Comparison of ENCODE assay signal across 10 cellular contexts in the genomic region with DNA sequence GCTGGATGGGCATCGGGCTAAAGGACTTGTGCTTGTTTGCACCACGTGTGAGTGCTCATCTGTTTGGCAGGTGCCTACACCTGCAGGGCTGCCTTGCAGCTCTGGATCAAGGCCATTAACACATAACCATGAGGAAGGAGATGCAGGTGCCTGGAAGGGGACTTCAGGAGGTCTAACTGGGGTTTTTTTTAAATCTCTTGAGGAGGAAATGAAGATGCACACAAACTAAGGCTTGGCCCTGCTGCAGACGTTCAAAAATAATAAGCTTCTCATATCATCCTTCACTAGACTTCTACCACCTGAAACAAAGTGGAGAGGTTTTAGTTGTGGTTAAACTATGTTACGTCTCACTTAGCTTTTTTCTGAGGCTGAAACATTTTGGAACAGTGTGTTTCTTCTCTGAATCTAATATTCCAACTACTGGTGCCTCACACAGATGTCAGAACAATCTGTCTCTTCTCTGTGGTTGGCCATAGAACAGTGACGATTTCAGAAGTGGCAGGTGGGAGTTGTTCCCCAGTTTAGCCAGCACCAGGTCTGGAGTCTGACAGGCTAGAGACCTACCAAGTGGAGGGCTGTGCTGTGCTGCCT. TPM values are rescaled to one million over a fixed set of nuclear protein-coding genes. Genes with fewer than 3 reads are reported as not detected.
A peak's percentile ranks its signal among the peaks of the same experiment; 100 is the strongest.
DNase-seq lines count a peak whose midpoint lies in the region; ATAC-seq lines count a peak whose summit lies in the region.
"Had no signal": no experiment of that assay in that cellular context is flagged by ENCODE, and none has a peak within 500 bp of the region (broad histone marks: within the 10 kb centered on the region; RNA-seq: fewer than 3 reads in every experiment).

No MANE protein-coding gene starts in this region.

- peaks cover 19% of the 10 kb centered on the region for H3K36me3 Mint-ChIP-seq in memory B cell
- H3K36me3 Mint-ChIP-seq in stimulated activated effector memory CD8-positive, alpha-beta T cell treated with anti-CD3 and anti-CD28 coated beads, Interleukin-12 subunit alpha, Interleukin-12 subunit beta, amount 100 ng/mL, for 72 hours: peaks cover 80% of the 10 kb centered on the region
- H3K36me3 Mint-ChIP-seq in natural killer cell treated with Interleukin-12 subunit alpha and Interleukin-12 subunit beta and Interleukin-15 and Interleukin-18, amount 100 ng/mL, for 72 hours: peaks cover 5% of the 10 kb centered on the region

- no peaks in the 10 kb centered on the region for H3K27me3 Mint-ChIP-seq in memory B cell
- H3K27me3 Mint-ChIP-seq in natural killer cell treated with Interleukin-12 subunit alpha and Interleukin-12 subunit beta and Interleukin-15 and Interleukin-18, amount 100 ng/mL, for 72 hours: no peaks in the 10 kb centered on the region

- DNase-seq in NCI-H2081 (lab: John Stamatoyannopoulos, UW): peak; percentile 24 to 76
- DNase-seq in NCI-H2081 treated with DMSO at 0.1 percent for 48 hours (lab: John Stamatoyannopoulos, UW): no peak
- DNase-seq in memory B cell (ENCODE audit: low spot score in 2 of 2): peak; percentile 35 to 42
- DNase-seq in stimulated activated effector memory CD8-positive, alpha-beta T cell treated with anti-CD3 and anti-CD28 coated beads, Interleukin-12 subunit alpha, Interleukin-12 subunit beta, amount 100 ng/mL, for 72 hours (ENCODE audit: low spot score in 2 of 2): no peak
- DNase-seq in iPS-NIHi11 (ENCODE audit: low spot score): no peak
- DNase-seq in natural killer cell treated with Interleukin-12 subunit alpha and Interleukin-12 subunit beta and Interleukin-15 and Interleukin-18, amount 100 ng/mL, for 72 hours (ENCODE audit: low spot score): no peak
- DNase-seq: glutamatergic neuron, nephron progenitor cell had no signal

- H3K4me1 Mint-ChIP-seq in memory B cell: peaks cover 35% of the 10 kb centered on the region
- peaks cover 35% of the 10 kb centered on the region for H3K4me1 Mint-ChIP-seq in stimulated activated effector memory CD8-positive, alpha-beta T cell treated with anti-CD3 and anti-CD28 coated beads, Interleukin-12 subunit alpha, Interleukin-12 subunit beta, amount 100 ng/mL, for 72 hours
- H3K4me1 Mint-ChIP-seq in natural killer cell treated with Interleukin-12 subunit alpha and Interleukin-12 subunit beta and Interleukin-15 and Interleukin-18, amount 100 ng/mL, for 72 hours (ENCODE audit: low read depth in 2 of 2): peaks cover 22 to 23% of the 10 kb centered on the region in 2 donors

- peak overlapping the region; percentile 97 for H3K27ac Mint-ChIP-seq in memory B cell
- no peak overlapping the region for H3K27ac Mint-ChIP-seq in stimulated activated effector memory CD8-positive, alpha-beta T cell treated with anti-CD3 and anti-CD28 coated beads, Interleukin-12 subunit alpha, Interleukin-12 subunit beta, amount 100 ng/mL, for 72 hours
- H3K27ac Mint-ChIP-seq in natural killer cell treated with Interleukin-12 subunit alpha and Interleukin-12 subunit beta and Interleukin-15 and Interleukin-18, amount 100 ng/mL, for 72 hours: no peak overlapping the region

- ATAC-seq in GM21576 (IDR thresholded peaks at IDR 0.05; ENCODE audit: unreplicated experiment) (peak; percentile 49), HG03521 (IDR thresholded peaks at IDR 0.05; ENCODE audit: unreplicated experiment) (peak; percentile 56), memory B cell (ENCODE audit: low read depth) (peak; percentile 65)
- ATAC-seq in stimulated activated effector memory CD8-positive, alpha-beta T cell treated with anti-CD3 and anti-CD28 coated beads, Interleukin-12 subunit alpha, Interleukin-12 subunit beta, amount 100 ng/mL, for 72 hours: no peak
- no peak for ATAC-seq in natural killer cell treated with Interleukin-12 subunit alpha and Interleukin-12 subunit beta and Interleukin-15 and Interleukin-18, amount 100 ng/mL, for 72 hours

- H3K4me3 Mint-ChIP-seq in memory B cell: peak overlapping the region; percentile 33
- H3K4me3 Mint-ChIP-seq in stimulated activated effector memory CD8-positive, alpha-beta T cell treated with anti-CD3 and anti-CD28 coated beads, Interleukin-12 subunit alpha, Interleukin-12 subunit beta, amount 100 ng/mL, for 72 hours: no peak overlapping the region
- H3K4me3 Mint-ChIP-seq in natural killer cell treated with Interleukin-12 subunit alpha and Interleukin-12 subunit beta and Interleukin-15 and Interleukin-18, amount 100 ng/mL, for 72 hours: no peak overlapping the region
- H3K4me3 Mint-ChIP-seq: nephron progenitor cell had no signal

- H3K9me3 Mint-ChIP-seq in memory B cell: no peaks in the 10 kb centered on the region
- H3K9me3 Mint-ChIP-seq in stimulated activated effector memory CD8-positive, alpha-beta T cell treated with anti-CD3 and anti-CD28 coated beads, Interleukin-12 subunit alpha, Interleukin-12 subunit beta, amount 100 ng/mL, for 72 hours: no peaks in the 10 kb centered on the region
- no peaks in the 10 kb centered on the region for H3K9me3 Mint-ChIP-seq in natural killer cell treated with Interleukin-12 subunit alpha and Interleukin-12 subunit beta and Interleukin-15 and Interleukin-18, amount 100 ng/mL, for 72 hours
- H3K9me3 Mint-ChIP-seq: nephron progenitor cell had no signal

RNA-seq across cellular contexts. Expression of a gene that starts 36.5 kb away (rescaled TPM):
- 10 to 100 TPM; 19.2 to 26.6 TPM for total RNA-seq in natural killer cell treated with Interleukin-12 subunit alpha and Interleukin-12 subunit beta and Interleukin-15 and Interleukin-18, amount 100 ng/mL, for 72 hours

Comparison
In these comparisons a context has a peak if more than half of its experiments do, and no peak if none do; other contexts are left out.
1. DNase-seq: peak in NCI-H2081 (2 of 2) and memory B cell (2 of 2); none in NCI-H2081 treated with DMSO at 0.1 percent for 48 hours (single experiment), stimulated activated effector memory CD8-positive, alpha-beta T cell treated with anti-CD3 and anti-CD28 coated beads, Interleukin-12 subunit alpha, Interleukin-12 subunit beta, amount 100 ng/mL, for 72 hours (0 of 2), iPS-NIHi11 (single experiment) and natural killer cell treated with Interleukin-12 subunit alpha and Interleukin-12 subunit beta and Interleukin-15 and Interleukin-18, amount 100 ng/mL, for 72 hours (single experiment).
2. ATAC-seq: peak in GM21576 (single experiment), HG03521 (single experiment) and memory B cell (single experiment); none in stimulated activated effector memory CD8-positive, alpha-beta T cell treated with anti-CD3 and anti-CD28 coated beads, Interleukin-12 subunit alpha, Interleukin-12 subunit beta, amount 100 ng/mL, for 72 hours (single experiment) and natural killer cell treated with Interleukin-12 subunit alpha and Interleukin-12 subunit beta and Interleukin-15 and Interleukin-18, amount 100 ng/mL, for 72 hours (0 of 2).